8 cellular contexts compared by ENCODE assay signal in genomic region chr15:68209735-68210408, GRCh38.
DNase-seq lines count a peak whose midpoint lies in the region; ATAC-seq and FAIRE-seq lines count a peak whose summit lies in the region.

No MANE protein-coding gene starts in this region.

- H3K4me3 Mint-ChIP-seq in activated T-cell treated with anti-CD3 and anti-CD28 coated beads, Interleukin-2, amount 50 U/mL, for 24 hours, result no peak overlapping the region

- peak overlapping the region; percentile 76 for H3K27ac Mint-ChIP-seq in activated T-cell treated with anti-CD3 and anti-CD28 coated beads, Interleukin-2, amount 50 U/mL, for 24 hours

- H3K36me3 Mint-ChIP-seq in activated T-cell treated with anti-CD3 and anti-CD28 coated beads, Interleukin-2, amount 50 U/mL, for 24 hours (ENCODE audit: low read depth), result peaks cover 74% of the 10 kb centered on the region

- no peaks in the 10 kb centered on the region for H3K9me3 Mint-ChIP-seq in activated T-cell treated with anti-CD3 and anti-CD28 coated beads, Interleukin-2, amount 50 U/mL, for 24 hours

- FAIRE-seq in HTR-8/SVneo (lab: Jason Lieb, UNC), result no peak

- no peaks in the 10 kb centered on the region for H3K27me3 Mint-ChIP-seq in activated T-cell treated with anti-CD3 and anti-CD28 coated beads, Interleukin-2, amount 50 U/mL, for 24 hours

- H3K4me1 Mint-ChIP-seq in activated T-cell treated with anti-CD3 and anti-CD28 coated beads, Interleukin-2, amount 50 U/mL, for 24 hours (ENCODE audit: low read depth), result peaks cover 44% of the 10 kb centered on the region

- ATAC-seq in GM19035 (IDR thresholded peaks at IDR 0.05; ENCODE audit: unreplicated experiment) (peak; percentile 55), HG03196 (IDR thresholded peaks at IDR 0.05; ENCODE audit: unreplicated experiment) (peak; percentile 46)

- peak; percentile 69 for DNase-seq in activated T-cell treated with anti-CD3 and anti-CD28 coated beads, Interleukin-2, amount 50 U/mL, for 24 hours
- DNase-seq in stimulated activated CD4-positive, alpha-beta T cell treated with anti-CD3 and anti-CD28 coated beads, Interleukin-4, amount 100 ng/mL, for 1 hour, result peak; percentile 48
- DNase-seq in HTR-8/SVneo (ENCODE audit: insufficient read length, low spot score) (no peak), NCI-H1417 (lab: John Stamatoyannopoulos, UW) (no peak), DMS53 (lab: John Stamatoyannopoulos, UW) (no peak)
- DNase-seq in effector CD4-positive, alpha-beta T cell, result no peak

Comparison
In these comparisons a context has a peak if more than half of its experiments do, and no peak if none do; other contexts are left out.
1. DNase-seq: peak in activated T-cell treated with anti-CD3 and anti-CD28 coated beads, Interleukin-2, amount 50 U/mL, for 24 hours (single experiment) and stimulated activated CD4-positive, alpha-beta T cell treated with anti-CD3 and anti-CD28 coated beads, Interleukin-4, amount 100 ng/mL, for 1 hour (single experiment); none in HTR-8/SVneo (single experiment), NCI-H1417 (0 of 3), DMS53 (single experiment) and effector CD4-positive, alpha-beta T cell (single experiment).